1 cellular context compared by ENCODE assay signal in the genomic region with DNA sequence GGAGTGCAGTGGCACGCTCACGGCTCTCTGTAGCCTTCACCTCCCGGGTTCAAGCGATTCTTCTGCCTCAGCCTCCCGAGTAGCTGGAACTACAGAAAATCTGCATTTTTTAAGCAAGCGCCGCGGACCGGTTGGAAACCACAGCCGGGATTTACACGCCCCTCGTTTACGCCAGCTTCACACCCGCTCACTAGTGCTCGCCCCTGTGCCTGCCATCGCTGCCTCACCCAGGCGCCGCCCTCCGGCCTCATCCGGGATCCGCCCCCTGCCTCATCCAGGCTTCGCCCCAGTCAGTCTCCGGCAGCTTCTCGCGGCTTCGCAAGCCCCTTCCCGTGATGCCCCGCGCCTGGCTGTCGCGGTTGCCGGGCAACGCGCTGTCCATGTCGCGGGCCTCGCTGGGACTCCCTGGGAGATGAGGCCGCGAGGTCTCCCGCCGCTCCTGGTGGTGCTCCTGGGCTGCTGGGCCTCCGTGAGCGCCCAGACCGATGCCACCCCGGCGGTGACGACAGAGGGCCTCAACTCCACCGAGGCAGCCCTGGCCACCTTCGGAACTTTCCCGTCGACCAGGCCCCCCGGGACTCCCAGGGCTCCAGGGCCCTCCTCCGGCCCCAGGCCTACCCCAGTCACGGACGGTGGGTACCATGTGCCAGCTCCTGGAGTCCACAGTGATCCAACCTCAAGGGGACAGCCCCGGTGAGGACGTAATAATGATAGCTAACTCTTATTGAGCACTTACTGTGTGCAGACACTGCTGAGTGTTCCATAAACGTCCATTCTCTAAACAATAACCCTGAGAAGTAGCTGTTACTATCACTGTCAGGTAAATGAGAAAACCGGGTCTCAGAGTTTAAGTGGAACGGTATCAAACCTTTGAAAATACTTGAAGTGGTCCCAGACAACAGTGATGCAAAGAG.
TF ChIP-seq lines count a peak whose summit lies in the region.

A gene (plus strand): TSS at position 359 of the 914 bp plus-strand sequence. CDS start 54 bp downstream, at position 413.

TF ChIP-seq in HepG2, 621 proteins besides CTCF, POLR2A, EP300 and RAD21 (continued from another document and continues in another):
- TF ChIP-seq, protein P1, sequence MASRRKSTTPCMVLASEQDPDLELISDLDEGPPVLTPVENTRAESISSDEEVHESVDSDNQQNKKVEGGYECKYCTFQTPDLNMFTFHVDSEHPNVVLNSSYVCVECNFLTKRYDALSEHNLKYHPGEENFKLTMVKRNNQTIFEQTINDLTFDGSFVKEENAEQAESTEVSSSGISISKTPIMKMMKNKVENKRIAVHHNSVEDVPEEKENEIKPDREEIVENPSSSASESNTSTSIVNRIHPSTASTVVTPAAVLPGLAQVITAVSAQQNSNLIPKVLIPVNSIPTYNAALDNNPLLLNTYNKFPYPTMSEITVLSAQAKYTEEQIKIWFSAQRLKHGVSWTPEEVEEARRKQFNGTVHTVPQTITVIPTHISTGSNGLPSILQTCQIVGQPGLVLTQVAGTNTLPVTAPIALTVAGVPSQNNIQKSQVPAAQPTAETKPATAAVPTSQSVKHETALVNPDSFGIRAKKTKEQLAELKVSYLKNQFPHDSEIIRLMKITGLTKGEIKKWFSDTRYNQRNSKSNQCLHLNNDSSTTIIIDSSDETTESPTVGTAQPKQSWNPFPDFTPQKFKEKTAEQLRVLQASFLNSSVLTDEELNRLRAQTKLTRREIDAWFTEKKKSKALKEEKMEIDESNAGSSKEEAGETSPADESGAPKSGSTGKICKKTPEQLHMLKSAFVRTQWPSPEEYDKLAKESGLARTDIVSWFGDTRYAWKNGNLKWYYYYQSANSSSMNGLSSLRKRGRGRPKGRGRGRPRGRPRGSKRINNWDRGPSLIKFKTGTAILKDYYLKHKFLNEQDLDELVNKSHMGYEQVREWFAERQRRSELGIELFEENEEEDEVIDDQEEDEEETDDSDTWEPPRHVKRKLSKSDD (CRISPR knock-in tag; IDR thresholded peaks at IDR 0.05; ENCODE audit: low read depth), result 0 out of 2 replicates have a peak, but pooled peaks have one; percentile 47
- TF ChIP-seq ZNF616 (CRISPR knock-in tag; IDR thresholded peaks at IDR 0.05; ENCODE audit: low read depth) (no peak), CHD2 (IDR thresholded peaks at IDR 0.05; ENCODE audit: low read depth, low read length) (peak; percentile 92), KDM2A (CRISPR knock-in tag; IDR thresholded peaks at IDR 0.05; ENCODE audit: borderline replicate concordance, low read depth) (peak; percentile 84), IRX3 (CRISPR knock-in tag; IDR thresholded peaks at IDR 0.05; ENCODE audit: borderline replicate concordance, low read depth) (peak; percentile 75), CHCHD3 (CRISPR knock-in tag; IDR thresholded peaks at IDR 0.05) (no peak), ZNF34 (CRISPR knock-in tag; IDR thresholded peaks at IDR 0.05; ENCODE audit: borderline replicate concordance) (peak; percentile 72; the same call in 1 of the 2 replicates), PRMT3 (CRISPR knock-in tag; IDR thresholded peaks at IDR 0.05; ENCODE audit: borderline replicate concordance, low read depth) (no peak), SMC3 (IDR thresholded peaks at IDR 0.05; ENCODE audit: low read length) (no peak), ZNF180 (CRISPR knock-in tag; IDR thresholded peaks at IDR 0.05; ENCODE audit: borderline replicate concordance, low read depth) (no peak), ERF (CRISPR knock-in tag; IDR thresholded peaks at IDR 0.05) (peak; percentile 76), MEIS1 (CRISPR knock-in tag; IDR thresholded peaks at IDR 0.05; ENCODE audit: borderline replicate concordance) (peak; percentile 87; the same call in 1 of the 2 replicates), DR1 (CRISPR knock-in tag; IDR thresholded peaks at IDR 0.05) (peak; percentile 74; the same call in 1 of the 2 replicates), SNAI1 (CRISPR knock-in tag; IDR thresholded peaks at IDR 0.05; ENCODE audit: borderline replicate concordance) (no peak; the same call in 1 of the 2 replicates), ZBTB1 (CRISPR knock-in tag; IDR thresholded peaks at IDR 0.05; ENCODE audit: borderline replicate concordance) (no peak), ZNF589 (CRISPR knock-in tag; conservative IDR thresholded peaks at IDR 0.05) (no peak), HOXA7 (CRISPR knock-in tag; IDR thresholded peaks at IDR 0.05) (no peak), ZSCAN31 (CRISPR knock-in tag; IDR thresholded peaks at IDR 0.05; ENCODE audit: low read depth) (0 out of 2 replicates have a peak, but pooled peaks have one; percentile 36), ZNF709 (CRISPR knock-in tag; IDR thresholded peaks at IDR 0.05) (peak; percentile 65), ZNF780A (CRISPR knock-in tag; IDR thresholded peaks at IDR 0.05) (no peak), ZNF614 (CRISPR knock-in tag; IDR thresholded peaks at IDR 0.05; ENCODE audit: borderline replicate concordance) (peak; percentile 22; the same call in 1 of the 2 replicates)
- TF ChIP-seq, protein P2, sequence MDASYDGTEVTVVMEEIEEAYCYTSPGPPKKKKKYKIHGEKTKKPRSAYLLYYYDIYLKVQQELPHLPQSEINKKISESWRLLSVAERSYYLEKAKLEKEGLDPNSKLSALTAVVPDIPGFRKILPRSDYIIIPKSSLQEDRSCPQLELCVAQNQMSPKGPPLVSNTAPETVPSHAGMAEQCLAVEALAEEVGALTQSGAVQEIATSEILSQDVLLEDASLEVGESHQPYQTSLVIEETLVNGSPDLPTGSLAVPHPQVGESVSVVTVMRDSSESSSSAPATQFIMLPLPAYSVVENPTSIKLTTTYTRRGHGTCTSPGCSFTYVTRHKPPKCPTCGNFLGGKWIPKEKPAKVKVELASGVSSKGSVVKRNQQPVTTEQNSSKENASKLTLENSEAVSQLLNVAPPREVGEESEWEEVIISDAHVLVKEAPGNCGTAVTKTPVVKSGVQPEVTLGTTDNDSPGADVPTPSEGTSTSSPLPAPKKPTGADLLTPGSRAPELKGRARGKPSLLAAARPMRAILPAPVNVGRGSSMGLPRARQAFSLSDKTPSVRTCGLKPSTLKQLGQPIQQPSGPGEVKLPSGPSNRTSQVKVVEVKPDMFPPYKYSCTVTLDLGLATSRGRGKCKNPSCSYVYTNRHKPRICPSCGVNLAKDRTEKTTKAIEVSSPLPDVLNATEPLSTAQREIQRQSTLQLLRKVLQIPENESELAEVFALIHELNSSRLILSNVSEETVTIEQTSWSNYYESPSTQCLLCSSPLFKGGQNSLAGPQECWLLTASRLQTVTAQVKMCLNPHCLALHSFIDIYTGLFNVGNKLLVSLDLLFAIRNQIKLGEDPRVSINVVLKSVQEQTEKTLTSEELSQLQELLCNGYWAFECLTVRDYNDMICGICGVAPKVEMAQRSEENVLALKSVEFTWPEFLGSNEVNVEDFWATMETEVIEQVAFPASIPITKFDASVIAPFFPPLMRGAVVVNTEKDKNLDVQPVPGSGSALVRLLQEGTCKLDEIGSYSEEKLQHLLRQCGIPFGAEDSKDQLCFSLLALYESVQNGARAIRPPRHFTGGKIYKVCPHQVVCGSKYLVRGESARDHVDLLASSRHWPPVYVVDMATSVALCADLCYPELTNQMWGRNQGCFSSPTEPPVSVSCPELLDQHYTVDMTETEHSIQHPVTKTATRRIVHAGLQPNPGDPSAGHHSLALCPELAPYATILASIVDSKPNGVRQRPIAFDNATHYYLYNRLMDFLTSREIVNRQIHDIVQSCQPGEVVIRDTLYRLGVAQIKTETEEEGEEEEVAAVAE (CRISPR knock-in tag; IDR thresholded peaks at IDR 0.05; ENCODE audit: borderline replicate concordance), result no peak
- TF ChIP-seq, protein P3, sequence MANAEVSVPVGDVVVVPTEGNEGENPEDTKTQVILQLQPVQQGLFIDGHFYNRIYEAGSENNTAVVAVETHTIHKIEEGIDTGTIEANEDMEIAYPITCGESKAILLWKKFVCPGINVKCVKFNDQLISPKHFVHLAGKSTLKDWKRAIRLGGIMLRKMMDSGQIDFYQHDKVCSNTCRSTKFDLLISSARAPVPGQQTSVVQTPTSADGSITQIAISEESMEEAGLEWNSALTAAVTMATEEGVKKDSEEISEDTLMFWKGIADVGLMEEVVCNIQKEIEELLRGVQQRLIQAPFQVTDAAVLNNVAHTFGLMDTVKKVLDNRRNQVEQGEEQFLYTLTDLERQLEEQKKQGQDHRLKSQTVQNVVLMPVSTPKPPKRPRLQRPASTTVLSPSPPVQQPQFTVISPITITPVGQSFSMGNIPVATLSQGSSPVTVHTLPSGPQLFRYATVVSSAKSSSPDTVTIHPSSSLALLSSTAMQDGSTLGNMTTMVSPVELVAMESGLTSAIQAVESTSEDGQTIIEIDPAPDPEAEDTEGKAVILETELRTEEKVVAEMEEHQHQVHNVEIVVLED (CRISPR knock-in tag; IDR thresholded peaks at IDR 0.05; ENCODE audit: borderline replicate concordance), result peak; percentile 52; the same call in 1 of the 2 replicates
- TF ChIP-seq, protein P4, sequence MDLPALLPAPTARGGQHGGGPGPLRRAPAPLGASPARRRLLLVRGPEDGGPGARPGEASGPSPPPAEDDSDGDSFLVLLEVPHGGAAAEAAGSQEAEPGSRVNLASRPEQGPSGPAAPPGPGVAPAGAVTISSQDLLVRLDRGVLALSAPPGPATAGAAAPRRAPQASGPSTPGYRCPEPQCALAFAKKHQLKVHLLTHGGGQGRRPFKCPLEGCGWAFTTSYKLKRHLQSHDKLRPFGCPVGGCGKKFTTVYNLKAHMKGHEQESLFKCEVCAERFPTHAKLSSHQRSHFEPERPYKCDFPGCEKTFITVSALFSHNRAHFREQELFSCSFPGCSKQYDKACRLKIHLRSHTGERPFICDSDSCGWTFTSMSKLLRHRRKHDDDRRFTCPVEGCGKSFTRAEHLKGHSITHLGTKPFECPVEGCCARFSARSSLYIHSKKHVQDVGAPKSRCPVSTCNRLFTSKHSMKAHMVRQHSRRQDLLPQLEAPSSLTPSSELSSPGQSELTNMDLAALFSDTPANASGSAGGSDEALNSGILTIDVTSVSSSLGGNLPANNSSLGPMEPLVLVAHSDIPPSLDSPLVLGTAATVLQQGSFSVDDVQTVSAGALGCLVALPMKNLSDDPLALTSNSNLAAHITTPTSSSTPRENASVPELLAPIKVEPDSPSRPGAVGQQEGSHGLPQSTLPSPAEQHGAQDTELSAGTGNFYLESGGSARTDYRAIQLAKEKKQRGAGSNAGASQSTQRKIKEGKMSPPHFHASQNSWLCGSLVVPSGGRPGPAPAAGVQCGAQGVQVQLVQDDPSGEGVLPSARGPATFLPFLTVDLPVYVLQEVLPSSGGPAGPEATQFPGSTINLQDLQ (CRISPR knock-in tag; IDR thresholded peaks at IDR 0.05), result no peak
- TF ChIP-seq, protein P5, sequence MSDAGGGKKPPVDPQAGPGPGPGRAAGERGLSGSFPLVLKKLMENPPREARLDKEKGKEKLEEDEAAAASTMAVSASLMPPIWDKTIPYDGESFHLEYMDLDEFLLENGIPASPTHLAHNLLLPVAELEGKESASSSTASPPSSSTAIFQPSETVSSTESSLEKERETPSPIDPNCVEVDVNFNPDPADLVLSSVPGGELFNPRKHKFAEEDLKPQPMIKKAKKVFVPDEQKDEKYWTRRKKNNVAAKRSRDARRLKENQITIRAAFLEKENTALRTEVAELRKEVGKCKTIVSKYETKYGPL (CRISPR knock-in tag; IDR thresholded peaks at IDR 0.05), result peak; percentile 43; the same call in 1 of the 2 replicates
- TF ChIP-seq, protein P6, sequence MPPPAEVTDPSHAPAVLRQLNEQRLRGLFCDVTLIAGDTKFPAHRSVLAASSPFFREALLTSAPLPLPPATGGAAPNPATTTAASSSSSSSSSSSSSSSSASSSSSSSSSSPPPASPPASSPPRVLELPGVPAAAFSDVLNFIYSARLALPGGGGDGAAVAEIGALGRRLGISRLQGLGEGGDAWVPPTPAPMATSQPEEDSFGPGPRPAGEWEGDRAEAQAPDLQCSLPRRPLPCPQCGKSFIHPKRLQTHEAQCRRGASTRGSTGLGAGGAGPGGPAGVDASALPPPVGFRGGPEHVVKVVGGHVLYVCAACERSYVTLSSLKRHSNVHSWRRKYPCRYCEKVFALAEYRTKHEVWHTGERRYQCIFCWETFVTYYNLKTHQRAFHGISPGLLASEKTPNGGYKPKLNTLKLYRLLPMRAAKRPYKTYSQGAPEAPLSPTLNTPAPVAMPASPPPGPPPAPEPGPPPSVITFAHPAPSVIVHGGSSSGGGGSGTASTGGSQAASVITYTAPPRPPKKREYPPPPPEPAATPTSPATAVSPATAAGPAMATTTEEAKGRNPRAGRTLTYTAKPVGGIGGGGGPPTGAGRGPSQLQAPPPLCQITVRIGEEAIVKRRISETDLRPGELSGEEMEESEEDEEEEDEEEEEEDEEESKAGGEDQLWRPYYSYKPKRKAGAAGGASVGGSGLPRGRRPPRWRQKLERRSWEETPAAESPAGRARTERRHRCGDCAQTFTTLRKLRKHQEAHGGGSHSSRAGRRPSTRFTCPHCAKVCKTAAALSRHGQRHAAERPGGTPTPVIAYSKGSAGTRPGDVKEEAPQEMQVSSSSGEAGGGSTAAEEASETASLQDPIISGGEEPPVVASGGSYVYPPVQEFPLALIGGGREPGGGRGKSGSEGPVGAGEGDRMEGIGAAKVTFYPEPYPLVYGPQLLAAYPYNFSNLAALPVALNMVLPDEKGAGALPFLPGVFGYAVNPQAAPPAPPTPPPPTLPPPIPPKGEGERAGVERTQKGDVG (CRISPR knock-in tag; IDR thresholded peaks at IDR 0.05; ENCODE audit: borderline replicate concordance), result no peak
- TF ChIP-seq, protein P7, sequence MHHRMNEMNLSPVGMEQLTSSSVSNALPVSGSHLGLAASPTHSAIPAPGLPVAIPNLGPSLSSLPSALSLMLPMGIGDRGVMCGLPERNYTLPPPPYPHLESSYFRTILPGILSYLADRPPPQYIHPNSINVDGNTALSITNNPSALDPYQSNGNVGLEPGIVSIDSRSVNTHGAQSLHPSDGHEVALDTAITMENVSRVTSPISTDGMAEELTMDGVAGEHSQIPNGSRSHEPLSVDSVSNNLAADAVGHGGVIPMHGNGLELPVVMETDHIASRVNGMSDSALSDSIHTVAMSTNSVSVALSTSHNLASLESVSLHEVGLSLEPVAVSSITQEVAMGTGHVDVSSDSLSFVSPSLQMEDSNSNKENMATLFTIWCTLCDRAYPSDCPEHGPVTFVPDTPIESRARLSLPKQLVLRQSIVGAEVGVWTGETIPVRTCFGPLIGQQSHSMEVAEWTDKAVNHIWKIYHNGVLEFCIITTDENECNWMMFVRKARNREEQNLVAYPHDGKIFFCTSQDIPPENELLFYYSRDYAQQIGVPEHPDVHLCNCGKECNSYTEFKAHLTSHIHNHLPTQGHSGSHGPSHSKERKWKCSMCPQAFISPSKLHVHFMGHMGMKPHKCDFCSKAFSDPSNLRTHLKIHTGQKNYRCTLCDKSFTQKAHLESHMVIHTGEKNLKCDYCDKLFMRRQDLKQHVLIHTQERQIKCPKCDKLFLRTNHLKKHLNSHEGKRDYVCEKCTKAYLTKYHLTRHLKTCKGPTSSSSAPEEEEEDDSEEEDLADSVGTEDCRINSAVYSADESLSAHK (CRISPR knock-in tag; IDR thresholded peaks at IDR 0.05; ENCODE audit: borderline replicate concordance), result no peak
